ENCODE assay signal across 2 cellular contexts in the genomic region with DNA sequence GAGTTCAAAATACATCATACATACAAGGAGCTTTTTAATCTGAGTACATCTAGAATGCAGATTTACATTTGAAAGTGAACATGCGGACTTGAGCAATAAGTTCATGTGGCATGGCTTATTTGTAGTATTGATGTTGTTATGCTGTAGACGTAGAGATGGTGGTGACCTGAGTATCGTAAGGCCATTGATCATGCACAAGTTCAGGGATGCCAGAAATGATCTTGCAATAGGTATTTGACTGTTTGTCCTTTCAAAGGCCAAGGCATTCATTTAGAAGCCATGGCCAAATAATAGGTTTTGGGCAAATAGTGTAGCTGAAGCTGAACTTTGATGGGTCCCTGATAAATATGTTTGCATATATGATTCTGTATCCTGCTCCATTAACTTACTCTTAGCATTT.
A peak's percentile ranks its signal among the peaks of the same experiment; 100 is the strongest.
TF ChIP-seq lines count a peak whose summit lies in the region.

No MANE protein-coding gene starts in this region.

TF ChIP-seq in A549, 52 proteins besides CTCF, POLR2A, EP300 and RAD21 (continued from another document):
- no peak for TF ChIP-seq HOXB13 (CRISPR knock-in tag; IDR thresholded peaks at IDR 0.05; ENCODE audit: low read depth)
- no peak for TF ChIP-seq FOSL2 (IDR thresholded peaks at IDR 0.05)
- TF ChIP-seq FOSL2 (CRISPR knock-in tag; IDR thresholded peaks at IDR 0.05), result no peak

TF ChIP-seq in K562, 482 proteins besides CTCF, POLR2A, EP300 and RAD21 (continued from another document):
- TF ChIP-seq, protein P1, sequence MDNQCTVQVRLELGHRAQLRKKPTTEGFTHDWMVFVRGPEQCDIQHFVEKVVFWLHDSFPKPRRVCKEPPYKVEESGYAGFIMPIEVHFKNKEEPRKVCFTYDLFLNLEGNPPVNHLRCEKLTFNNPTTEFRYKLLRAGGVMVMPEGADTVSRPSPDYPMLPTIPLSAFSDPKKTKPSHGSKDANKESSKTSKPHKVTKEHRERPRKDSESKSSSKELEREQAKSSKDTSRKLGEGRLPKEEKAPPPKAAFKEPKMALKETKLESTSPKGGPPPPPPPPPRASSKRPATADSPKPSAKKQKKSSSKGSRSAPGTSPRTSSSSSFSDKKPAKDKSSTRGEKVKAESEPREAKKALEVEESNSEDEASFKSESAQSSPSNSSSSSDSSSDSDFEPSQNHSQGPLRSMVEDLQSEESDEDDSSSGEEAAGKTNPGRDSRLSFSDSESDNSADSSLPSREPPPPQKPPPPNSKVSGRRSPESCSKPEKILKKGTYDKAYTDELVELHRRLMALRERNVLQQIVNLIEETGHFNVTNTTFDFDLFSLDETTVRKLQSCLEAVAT (IDR thresholded peaks at IDR 0.05), result peak in 1 of 2 experiments; percentile 35; a peak in 1 of 4 replicates
- TF ChIP-seq ZBTB17 (CRISPR knock-in tag; IDR thresholded peaks at IDR 0.05), result peak; percentile 53; the same call in 1 of the 2 replicates
